ENCODE assay signal across 12 cellular contexts in the genomic region with DNA sequence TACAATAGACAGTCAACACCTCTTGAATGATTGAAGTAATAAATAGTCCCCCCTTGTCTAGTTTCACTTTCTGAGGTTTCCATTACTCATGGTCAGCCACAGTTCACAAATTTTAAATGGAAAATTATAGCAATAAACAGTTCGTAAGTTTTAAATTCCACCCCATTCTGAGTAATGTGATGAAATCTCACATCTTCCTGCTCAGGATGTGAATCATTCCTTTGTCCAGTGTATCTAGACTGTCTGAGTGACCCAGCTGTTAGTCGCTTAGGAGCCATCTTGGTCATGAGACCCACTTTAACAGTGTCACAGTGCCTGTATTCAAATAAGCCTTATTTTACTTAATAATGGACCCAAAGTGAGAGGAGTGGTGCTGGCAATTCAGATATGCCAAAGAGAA.
DNase-seq lines count a peak whose midpoint lies in the region; ATAC-seq and TF ChIP-seq lines count a peak whose summit lies in the region.
"Had no signal": no experiment of that assay in that cellular context is flagged by ENCODE, and none has a peak within 500 bp of the region (broad histone marks: within the 10 kb centered on the region; RNA-seq: fewer than 3 reads in every experiment).

No MANE protein-coding gene starts in this region.

- H3K79me2 ChIP-seq in mammary epithelial cell (ENCODE audit: insufficient read depth, low read length) = no peaks in the 10 kb centered on the region

- no peak overlapping the region for H3K9ac ChIP-seq in mammary epithelial cell (ENCODE audit: insufficient read depth, low read length)

- CTCF ChIA-PET in mammary epithelial cell (lab: Charles Lee; ENCODE audit: low non-redundant PET) = no interaction called here

- ATAC-seq in left lung (peak; percentile 47), GM19328 (IDR thresholded peaks at IDR 0.05; ENCODE audit: unreplicated experiment) (no peak)

- dilution Hi-C loops in mammary epithelial cell (cut with HindIII; ENCODE audit: low sequenced_read_pairs) = no loop called here

- WGBS in mammary epithelial cell (ENCODE audit: low coverage, missing lambda C conversion rate) = 45% methylated on average over 2 of the region's 2 CpGs

- TF ChIP-seq CTCF in mammary epithelial cell (conservative IDR thresholded peaks at IDR 0.05 in 1 of 2, IDR thresholded peaks at IDR 0.05 in 1 of 2; ENCODE audit: extremely low read depth in 1 of 2, insufficient read depth in 1 of 2, low read depth in 1 of 2, low read length in 2 of 2) (no peak), left lung (IDR thresholded peaks at IDR 0.05) (no peak), GM13977 (IDR thresholded peaks at IDR 0.05; ENCODE audit: extremely low read depth, insufficient read depth, missing control alignments) (no peak)

- BruUV-seq in mammary epithelial cell (replicated peaks; lab: Mats Ljungman, UMichigan) = no TSS peak

- DNase-seq in AG20443 (ENCODE audit: low spot score) (peak; percentile 71), MG63 (peak; percentile 49), mammary epithelial cell (peak; percentile 89), left lung (no peak), activated gamma-delta T cell (lab: John Stamatoyannopoulos, UW) (no peak), NCI-H1105 (lab: John Stamatoyannopoulos, UW) (no peak), GM13977 (ENCODE audit: low spot score) (no peak)
- DNase-seq: activated T-cell treated with anti-CD3 and anti-CD28 coated beads, Interleukin-2, amount 50 U/mL, for 48 hours; CD4-positive, CD25-positive, alpha-beta regulatory T cell; NCI-H1092; stimulated activated CD4-positive, alpha-beta T cell treated with anti-CD3 and anti-CD28 coated beads, Interleukin-1b, Interleukin-23, amount 100 ng/mL, for 48 hours had no signal

- peak overlapping the region; percentile 23 for H3K4me2 ChIP-seq in mammary epithelial cell (ENCODE audit: insufficient read depth, low read depth, low read length)

- H3K27ac ChIP-seq in mammary epithelial cell (ENCODE audit: insufficient read depth, low read depth, low read length) (peak overlapping the region; percentile 60), left lung (peak overlapping the region in 1 of 2 donors; percentile 18)

- no peaks in the 10 kb centered on the region; the same call in 1 of the 2 replicates for H3K9me3 ChIP-seq in MG63
- no peaks in the 10 kb centered on the region for H3K9me3 ChIP-seq in mammary epithelial cell (replicated peaks; ENCODE audit: insufficient read depth, low read length)
- peaks cover 0 to 2% of the 10 kb centered on the region in 2 donors for H3K9me3 ChIP-seq in left lung

- no peaks in the 10 kb centered on the region for H4K20me1 ChIP-seq in mammary epithelial cell (ENCODE audit: insufficient read depth, low read length)

- in situ Hi-C loops in mammary epithelial cell (cut with MboI; ENCODE audit: low sequenced_read_pairs in 2 of 2) = no loop called here
- in situ Hi-C loops in GM13977 (cut with MboI; ENCODE audit: low pct_unique_long_range_greater_than_20kb, low sequenced_read_pairs, unreplicated experiment) = no loop called here

- H2AFZ ChIP-seq in mammary epithelial cell (ENCODE audit: low read depth, low read length) = peak overlapping the region; percentile 70

- H3K4me1 ChIP-seq in mammary epithelial cell (ENCODE audit: insufficient read depth, low read length) (peaks cover 11% of the 10 kb centered on the region), left lung (no peaks in the 10 kb centered on the region)

- H3K36me3 ChIP-seq in MG63 (no peaks in the 10 kb centered on the region), mammary epithelial cell (ENCODE audit: insufficient read depth, low read length) (no peaks in the 10 kb centered on the region), left lung (no peaks in the 10 kb centered on the region)

- intact Hi-C loops in mammary epithelial cell (cut with micrococcal nuclease) (loop anchor here (5.0 kb wide), 1 partner anchor 305 kb away; no protein-coding TSS in a partner anchor), left lung (cut with DNase I) (no loop called here)

- H3K4me3 ChIP-seq in MG63 = 0 out of 2 replicates have a peak overlapping the region, but pooled peaks have one; percentile 1
- no peak overlapping the region for H3K4me3 ChIP-seq in mammary epithelial cell (replicated peaks in 1 of 3; ENCODE audit: insufficient read depth in 1 of 3, low read depth in 2 of 3, low read length in 3 of 3)
- no peak overlapping the region for H3K4me3 ChIP-seq in left lung

- H3K27me3 ChIP-seq in MG63 (no peaks in the 10 kb centered on the region), mammary epithelial cell (ENCODE audit: insufficient read depth, low read length) (no peaks in the 10 kb centered on the region), left lung (no peaks in the 10 kb centered on the region)

Comparison
In these comparisons a context has a peak if more than half of its experiments do, and no peak if none do; other contexts are left out.
1. DNase-seq: peak in AG20443 (single experiment), MG63 (single experiment) and mammary epithelial cell (single experiment); none in left lung (0 of 2), activated gamma-delta T cell (single experiment), NCI-H1105 (single experiment) and GM13977 (single experiment).